In the genomic region with DNA sequence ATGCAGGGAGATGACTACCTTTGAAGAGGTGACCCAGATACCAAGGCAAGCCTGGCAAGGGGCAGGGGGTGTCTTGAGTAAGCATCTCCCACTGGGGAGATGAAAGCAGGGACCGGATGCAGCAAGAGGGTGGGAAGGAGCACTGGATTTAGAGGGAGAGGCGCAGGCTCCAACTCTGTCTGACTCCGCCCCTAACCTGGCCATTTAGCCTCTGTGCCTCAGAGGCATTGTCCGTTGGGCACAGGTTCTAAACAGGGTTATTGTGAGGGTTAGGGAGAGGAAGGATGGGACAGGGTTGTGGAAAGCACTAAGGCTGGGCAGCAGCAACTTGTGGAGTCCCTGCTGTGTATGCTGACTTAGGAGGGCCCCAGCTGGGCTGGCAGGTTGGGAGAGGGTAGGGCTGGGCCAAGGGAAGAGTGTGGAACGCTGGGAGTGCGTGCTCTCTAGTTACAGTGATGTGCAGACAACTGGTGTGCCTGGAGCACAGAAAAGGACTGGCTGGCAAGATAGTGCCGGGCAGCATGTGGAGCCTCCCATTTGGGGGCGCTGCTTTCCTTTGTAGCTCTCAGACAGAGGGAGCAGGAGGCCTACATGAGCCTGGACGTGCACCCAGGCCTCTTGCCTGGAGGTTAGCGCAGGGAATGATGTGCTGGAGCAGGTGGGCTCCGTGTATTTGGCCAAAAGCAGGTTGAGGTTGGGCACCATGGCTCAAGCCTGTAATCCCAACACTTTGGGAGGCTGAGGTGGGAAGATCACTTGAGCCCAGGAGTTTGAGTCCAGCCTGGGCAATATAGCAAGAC, we compare ENCODE assay signal across 16 cellular contexts. TPM values are rescaled to one million over a fixed set of nuclear protein-coding genes. Genes with fewer than 3 reads are reported as not detected.
DNase-seq lines count a peak whose midpoint lies in the region; ATAC-seq, FAIRE-seq and TF ChIP-seq lines count a peak whose summit lies in the region.
"Had no signal": no experiment of that assay in that cellular context is flagged by ENCODE, and none has a peak within 500 bp of the region (broad histone marks: within the 10 kb centered on the region; RNA-seq: fewer than 3 reads in every experiment).

No MANE protein-coding gene starts in this region.

- H3K27me3 ChIP-seq in bronchial epithelial cell (ENCODE audit: control insufficient read depth, insufficient read depth, low read length) (peaks cover 2% of the 10 kb centered on the region), psoas muscle (ENCODE audit: insufficient read depth in 3 of 3, low read length in 2 of 3) (peaks cover 0 to 37% (median 4%) of the 10 kb centered on the region in 3 donors)

- no peak overlapping the region for H3K4me3 ChIP-seq in bronchial epithelial cell (ENCODE audit: low read depth, low read length)
- no peak overlapping the region for H3K4me3 ChIP-seq in psoas muscle
- H3K4me3 ChIP-seq: smooth muscle cell, tibial nerve had no signal

- WGBS in psoas muscle, 3 donors: 51 to 54% (median 52%) methylated on average over 11 of the region's 11 CpGs

- H3K36me3 ChIP-seq in bronchial epithelial cell (ENCODE audit: control insufficient read depth, insufficient read depth, low read length): no peaks in the 10 kb centered on the region
- no peaks in the 10 kb centered on the region for H3K36me3 ChIP-seq in psoas muscle (ENCODE audit: insufficient read depth in 1 of 2, low read depth in 1 of 2)
- H3K36me3 ChIP-seq: tibial nerve had no signal

- ATAC-seq in psoas muscle: no peak

- TF ChIP-seq CTCF in bronchial epithelial cell (IDR thresholded peaks at IDR 0.05; ENCODE audit: insufficient read depth, low read length, severe bottlenecking): peak; percentile 22
- no peak for TF ChIP-seq CTCF in psoas muscle (IDR thresholded peaks at IDR 0.05)

- H3K9me3 ChIP-seq in psoas muscle: no peaks in the 10 kb centered on the region
- H3K9me3 ChIP-seq: tibial nerve had no signal

- H3K27ac ChIP-seq in psoas muscle: no peak overlapping the region
- H3K27ac ChIP-seq: tibial nerve had no signal

- no peak for FAIRE-seq in bronchial epithelial cell (lab: Jason Lieb, UNC)

- no peaks in the 10 kb centered on the region for H3K4me1 ChIP-seq in psoas muscle
- H3K4me1 ChIP-seq: tibial nerve had no signal

- intact Hi-C loops in psoas muscle (cut with DNase I): no loop called here

- DNase-seq in NCI-H82 (lab: John Stamatoyannopoulos, UW): peak; percentile 44
- no peak for DNase-seq in NCI-H82 treated with DMSO at 0.1 percent for 48 hours (lab: John Stamatoyannopoulos, UW; ENCODE audit: unreplicated experiment)
- peak; percentile 23 for DNase-seq in NCI-H1694 (lab: John Stamatoyannopoulos, UW)
- no peak for DNase-seq in bronchial epithelial cell (ENCODE audit: low read depth)
- DNase-seq in retina: peak; percentile 12
- DNase-seq in psoas muscle: no peak
- no peak for DNase-seq in GF-D8 (lab: John Stamatoyannopoulos, UW)
- no peak for DNase-seq in GM03348 (ENCODE audit: low spot score)
- DNase-seq: activated naive CD8-positive, alpha-beta T cell treated with anti-CD3 and anti-CD28 coated beads for 36 hours; foreskin melanocyte; NCI-H1092; NCI-H526 treated with DMSO at 0.1 percent for 48 hours had no signal

RNA-seq across cellular contexts. Expression of a gene that starts 26.2 kb away (rescaled TPM):
- total RNA-seq in bronchial epithelial cell (0.26 TPM in 1 of 2 replicates, not detected in the other), psoas muscle (1 to 10 TPM; 6.3 to 8.7 (median 8.7) TPM)
- polyA plus RNA-seq in psoas muscle: 1 to 10 TPM; 3.5 to 5.2 (median 5.1) TPM
- total RNA-seq: activated naive CD8-positive, alpha-beta T cell treated with anti-CD3 and anti-CD28 coated beads for 36 hours; T-helper 2 cell treated with Interferon-gamma antibody and Interleukin-4, amounts not matched to agents 100 ng/mL and 5 ng/mL, for 36 hours had no signal

RNA-seq across cellular contexts. Expression of a gene that starts 26.3 kb away (rescaled TPM):
- total RNA-seq in bronchial epithelial cell (not detected in 2 replicates), psoas muscle (under 1 TPM in 1 of 4 donors, not detected in 3; 0.22 TPM)
- not detected for polyA plus RNA-seq in psoas muscle
- total RNA-seq: activated naive CD8-positive, alpha-beta T cell treated with anti-CD3 and anti-CD28 coated beads for 36 hours; natural killer cell treated with Interleukin-12 subunit alpha and Interleukin-12 subunit beta and Interleukin-15 and Interleukin-18, amount 100 ng/mL, for 72 hours; T-helper 2 cell treated with Interferon-gamma antibody and Interleukin-4, amounts not matched to agents 100 ng/mL and 5 ng/mL, for 36 hours; tibial nerve had no signal

Comparison
In these comparisons a context has a peak if more than half of its experiments do, and no peak if none do; other contexts are left out.
1. DNase-seq: peak in NCI-H82 (single experiment), NCI-H1694 (single experiment) and retina (single experiment); none in NCI-H82 treated with DMSO at 0.1 percent for 48 hours (single experiment), bronchial epithelial cell (single experiment), psoas muscle (0 of 2), GF-D8 (single experiment) and GM03348 (single experiment).